ENCODE assay signal across 8 cellular contexts in genomic region chr2:203328735-203329549, GRCh38. TPM values are rescaled to one million over a fixed set of nuclear protein-coding genes. Genes with fewer than 3 reads are reported as not detected.
DNase-seq lines count a peak whose midpoint lies in the region; ATAC-seq and TF ChIP-seq lines count a peak whose summit lies in the region.

No MANE protein-coding gene starts in this region.

- H2AFZ ChIP-seq in GM23338, result peak overlapping the region; percentile 63

- H3K9me2 ChIP-seq in GM23338 (ENCODE audit: insufficient read depth), result no peaks in the 10 kb centered on the region

- H3K27me3 ChIP-seq in GM06990 (replicated peaks; ENCODE audit: control insufficient read depth, insufficient read depth, low read length) (no peaks in the 10 kb centered on the region), GM23338 (ENCODE audit: insufficient read depth) (no peaks in the 10 kb centered on the region), layer of hippocampus (ENCODE audit: control insufficient read depth, insufficient read depth, low read length) (no peaks in the 10 kb centered on the region)

- no peaks in the 10 kb centered on the region for H3K36me3 ChIP-seq in GM06990 (ENCODE audit: control insufficient read depth, insufficient read depth, low read length)
- H3K36me3 ChIP-seq in GM23338 (ENCODE audit: insufficient read depth), result no peaks in the 10 kb centered on the region
- H3K36me3 ChIP-seq in KOPT-K1 (ENCODE audit: insufficient read depth, low read length), result 0 out of 2 replicates have a peak, but pooled peaks cover under 1% of the 10 kb centered on the region

- DNase-seq in GM06990 (ENCODE audit: extremely low read depth, insufficient read length) (peak; percentile 79), GM23338 (ENCODE audit: low spot score) (peak; percentile 72), cerebellum (ENCODE audit: low spot score) (peak; percentile 66), NCI-H187 treated with DMSO at 0.1 percent for 48 hours (lab: John Stamatoyannopoulos, UW) (no peak)
- peak; percentile 59 to 71 for DNase-seq in stimulated activated CD4-positive, alpha-beta T cell treated with anti-CD3 and anti-CD28 coated beads, Interleukin-2, amount 100 ng/mL, for 24 hours

- H3K36me3 Mint-ChIP-seq in GM23338 (ENCODE audit: low read depth), result no peaks in the 10 kb centered on the region; the same call in 1 of the 3 replicates

- H3K79me2 ChIP-seq in GM23338 (replicated peaks; ENCODE audit: insufficient read depth), result peaks cover 56% of the 10 kb centered on the region

- H3K4me3 Mint-ChIP-seq in GM23338, result peak overlapping the region; percentile 95

- no peaks in the 10 kb centered on the region; the same call in 2 of the 3 replicates for H3K9me3 Mint-ChIP-seq in GM23338

- peak overlapping the region; percentile 93 for H3K27ac Mint-ChIP-seq in GM23338

- H3K4me2 ChIP-seq in GM23338, result peak overlapping the region; percentile 88

- peaks cover 30% of the 10 kb centered on the region for H3K4me1 Mint-ChIP-seq in GM23338

- H3K9me3 ChIP-seq in KOPT-K1 (ENCODE audit: insufficient read depth, low read length, poor library complexity, severe bottlenecking), result no peaks in the 10 kb centered on the region

- peaks cover 21% of the 10 kb centered on the region for H3K4me1 ChIP-seq in GM23338 (ENCODE audit: insufficient read depth)

- peaks cover 11% of the 10 kb centered on the region; the same call in 1 of the 2 replicates for H4K20me1 ChIP-seq in GM23338 (replicated peaks; ENCODE audit: insufficient read depth)

- H3K27ac ChIP-seq in GM23338 (ENCODE audit: low read depth), result peak overlapping the region; percentile 98
- peak overlapping the region; percentile 68 for H3K27ac ChIP-seq in KOPT-K1 (ENCODE audit: low read depth, low read length, poor library complexity, severe bottlenecking)
- peak overlapping the region; percentile 94 for H3K27ac ChIP-seq in VCaP
- peak overlapping the region; percentile 86 for H3K27ac ChIP-seq in layer of hippocampus (ENCODE audit: low read depth, low read length)

- H3F3A ChIP-seq in GM23338 (replicated peaks; ENCODE audit: low read depth), result no peaks in the 10 kb centered on the region

- peak overlapping the region; percentile 87 for H3K4me3 ChIP-seq in GM06990 (replicated peaks; ENCODE audit: low read depth, low read length)
- H3K4me3 ChIP-seq in GM23338, result peak overlapping the region; percentile 87

- peak; percentile 62 for ATAC-seq in GM23338

- H3K27me3 Mint-ChIP-seq in GM23338 (ENCODE audit: insufficient read depth, low read depth, poor library complexity), result peaks cover 5% of the 10 kb centered on the region

- TF ChIP-seq CTCF in GM06990 (IDR thresholded peaks at IDR 0.05; ENCODE audit: insufficient read depth, low read length, poor library complexity, severe bottlenecking), result no peak
- no peak for TF ChIP-seq CTCF in GM23338 (conservative IDR thresholded peaks at IDR 0.05; ENCODE audit: low read depth in 2 of 2)
- TF ChIP-seq CTCF in VCaP (conservative IDR thresholded peaks at IDR 0.05), result no peak

TF ChIP-seq in GM23338, 12 proteins besides CTCF, POLR2A, EP300 and RAD21:
- TF ChIP-seq STAT1 (IDR thresholded peaks at IDR 0.05; ENCODE audit: unreplicated experiment) (no peak), ETS1 (IDR thresholded peaks at IDR 0.05) (0 out of 2 replicates have a peak, but pooled peaks have one; percentile 35)

RNA-seq across cellular contexts. Expression of gene ABI2, which starts 0.7 kb away (rescaled TPM):
- total RNA-seq in GM23338 (2014; rRNA removed; shearing (Covaris generic)), result 94.3 and 114 TPM in 2 replicates
- polyA plus RNA-seq in GM23338 (2016; fragmentation: Nextera tagmentation; extraction: Ambion mirVana), result 37.2 and 46.5 TPM in 2 replicates
- 105 TPM for total RNA-seq in cerebellum
